1 cellular context compared by ENCODE assay signal in genomic region chr7:36984710-36985308, GRCh38.
TF ChIP-seq lines count a peak whose summit lies in the region.

No MANE protein-coding gene starts in this region.

TF ChIP-seq in GM12878, 131 proteins besides CTCF, POLR2A, EP300 and RAD21 (continued from another document):
- no peak for TF ChIP-seq IRF3 (IDR thresholded peaks at IDR 0.05)
TF ChIP-seq in GM12878: peak in this region for 1.
